1 cellular context compared by ENCODE assay signal in the genomic region with DNA sequence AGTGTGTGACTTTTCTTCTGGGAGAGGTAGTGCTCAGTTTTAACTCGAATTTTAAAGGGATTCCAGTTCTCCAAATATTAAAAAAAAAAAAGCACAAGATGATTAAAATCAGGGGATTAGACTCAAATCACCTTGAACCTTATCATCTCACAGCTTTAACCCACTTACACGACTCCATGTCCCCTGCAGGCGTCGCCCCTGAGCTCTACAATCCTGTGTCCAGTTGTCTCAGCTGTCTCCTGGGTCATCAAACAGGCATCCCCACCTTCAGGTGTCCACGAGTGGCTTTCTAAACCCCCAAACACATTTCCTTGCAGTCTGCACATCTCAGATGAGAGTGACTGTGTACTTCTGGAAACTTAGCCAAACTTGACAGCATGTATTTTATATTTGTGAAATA.
TF ChIP-seq lines count a peak whose summit lies in the region.

No MANE protein-coding gene starts in this region.

TF ChIP-seq in GM23338, 12 proteins besides CTCF, POLR2A, EP300 and RAD21 (continued from another document):
- TF ChIP-seq ETS1 (IDR thresholded peaks at IDR 0.05) (no peak), ZNF114 (CRISPR knock-in tag; IDR thresholded peaks at IDR 0.05) (no peak), JUNB (IDR thresholded peaks at IDR 0.05; ENCODE audit: unreplicated experiment) (no peak)
TF ChIP-seq in GM23338: peak in this region for 0.
